Comparison of ENCODE assay signal across 16 cellular contexts in the genomic region with DNA sequence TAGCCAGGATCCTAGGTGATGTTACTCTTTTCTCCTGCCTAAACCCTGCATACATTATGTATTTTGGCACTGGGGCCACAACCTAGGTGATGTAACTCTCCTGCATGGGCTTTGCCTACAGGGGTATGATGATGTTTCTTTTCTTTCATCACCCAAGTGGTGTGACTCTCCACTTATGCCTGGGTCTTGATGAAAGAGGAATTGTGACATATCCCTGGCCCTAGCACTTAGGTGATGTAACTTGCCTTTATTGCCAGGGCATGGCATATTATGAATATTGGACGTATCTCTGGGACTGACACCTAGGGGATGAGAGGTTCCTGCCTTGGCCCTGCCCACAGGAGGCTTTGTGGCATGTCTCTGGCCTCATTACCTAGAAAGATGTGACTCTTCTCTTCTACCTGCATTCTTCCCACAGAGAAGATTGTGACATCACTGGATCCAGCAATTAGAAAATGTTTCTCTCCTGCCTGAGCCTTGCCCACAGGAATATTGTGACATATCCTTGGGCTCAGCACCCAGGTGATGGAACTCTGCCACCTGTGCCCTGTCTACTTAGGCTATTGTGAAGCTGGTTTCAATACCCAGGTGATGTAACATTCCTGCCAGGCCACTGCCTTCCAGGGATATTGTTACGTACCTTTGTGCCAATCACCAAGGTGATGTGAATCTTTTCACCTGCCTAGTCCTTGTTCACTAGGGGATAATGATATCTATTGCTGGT. TPM values are rescaled to one million over a fixed set of nuclear protein-coding genes. Genes with fewer than 3 reads are reported as not detected.
A peak's percentile ranks its signal among the peaks of the same experiment; 100 is the strongest.
DNase-seq lines count a peak whose midpoint lies in the region; ATAC-seq and TF ChIP-seq lines count a peak whose summit lies in the region.
"Had no signal": no experiment of that assay in that cellular context is flagged by ENCODE, and none has a peak within 500 bp of the region (broad histone marks: within the 10 kb centered on the region; RNA-seq: fewer than 3 reads in every experiment).

No MANE protein-coding gene starts in this region.

- no peak overlapping the region for H3K23ac ChIP-seq in trophoblast cell (ENCODE audit: low read length)

- H3K36me3 ChIP-seq in mammary epithelial cell (ENCODE audit: insufficient read depth, low read length) (no peaks in the 10 kb centered on the region), trophoblast cell (ENCODE audit: control insufficient read depth in 1 of 2, insufficient read depth in 2 of 2, low read length in 2 of 2) (peaks cover 12 to 54% of the 10 kb centered on the region in 2 experiments)

- in situ Hi-C loops in mammary epithelial cell (cut with MboI; ENCODE audit: low sequenced_read_pairs in 2 of 2), result loop anchor here (25.0 kb wide), 1 partner anchor 522 kb away; no protein-coding TSS in a partner anchor

- H3K27me3 Mint-ChIP-seq in activated naive CD4-positive, alpha-beta T cell treated with anti-CD3 and anti-CD28 coated beads, Interleukin-2, amount 50 U/mL, for 24 hours, result no peaks in the 10 kb centered on the region

- H2BK5ac ChIP-seq in trophoblast cell (ENCODE audit: low read depth, low read length, poor library complexity), result no peak overlapping the region

- H3K4me3 ChIP-seq in mammary epithelial cell (replicated peaks in 1 of 3; ENCODE audit: insufficient read depth in 1 of 3, low read depth in 2 of 3, low read length in 3 of 3), result no peak overlapping the region
- H3K4me3 ChIP-seq in trophoblast cell (ENCODE audit: low read depth, low read length), result no peak overlapping the region
- H3K4me3 ChIP-seq: A549 had no signal

- H4K20me1 ChIP-seq in mammary epithelial cell (ENCODE audit: insufficient read depth, low read length), result no peaks in the 10 kb centered on the region

- no peaks in the 10 kb centered on the region for H3K27me3 ChIP-seq in mammary epithelial cell (ENCODE audit: insufficient read depth, low read length)
- no peaks in the 10 kb centered on the region for H3K27me3 ChIP-seq in trophoblast cell (ENCODE audit: insufficient read depth, low read length)

- no peak for DNase-seq in activated naive CD4-positive, alpha-beta T cell treated with Interleukin-2 at 50 U/mL for 16 hours
- DNase-seq in NCI-H2196 treated with DMSO at 0.1 percent for 48 hours (lab: John Stamatoyannopoulos, UW; ENCODE audit: unreplicated experiment), result peak; percentile 26
- no peak for DNase-seq in mammary epithelial cell
- DNase-seq in trophoblast cell, result peak; percentile 69 to 76
- DNase-seq in kidney glomerular epithelial cell (lab: John Stamatoyannopoulos, UW), result no peak
- DNase-seq in stimulated activated naive CD8-positive, alpha-beta T cell treated with anti-CD3 and anti-CD28 coated beads, Interleukin-15, Interleukin-2, amounts not matched to agents 100 U/mL and 50 U/mL, for 24 hours, result no peak
- no peak for DNase-seq in NCI-H146 treated with DMSO at 0.1 percent for 48 hours (lab: John Stamatoyannopoulos, UW; ENCODE audit: unreplicated experiment)
- DNase-seq: HFFc6, MM.1S, NCI-H1105, NCI-H187, NCI-H82, SIG-M5 had no signal

- intact Hi-C loops in mammary epithelial cell (cut with micrococcal nuclease), result loop anchor here (10.0 kb wide), 3 partner anchors 285 to 535 kb away; no protein-coding TSS in a partner anchor

- H3K36me3 Mint-ChIP-seq in activated naive CD4-positive, alpha-beta T cell treated with anti-CD3 and anti-CD28 coated beads, Interleukin-2, amount 50 U/mL, for 24 hours, result peaks cover 26% of the 10 kb centered on the region

- H2AK5ac ChIP-seq in trophoblast cell (ENCODE audit: low read length), result no peak overlapping the region

- H3K4me1 Mint-ChIP-seq in activated naive CD4-positive, alpha-beta T cell treated with anti-CD3 and anti-CD28 coated beads, Interleukin-2, amount 50 U/mL, for 24 hours, result no peaks in the 10 kb centered on the region

- no peak overlapping the region for H2BK120ac ChIP-seq in trophoblast cell (ENCODE audit: insufficient read depth, low read length, poor library complexity)

- H3K9me3 Mint-ChIP-seq in activated naive CD4-positive, alpha-beta T cell treated with anti-CD3 and anti-CD28 coated beads, Interleukin-2, amount 50 U/mL, for 24 hours, result no peaks in the 10 kb centered on the region
- H3K9me3 Mint-ChIP-seq: HFFc6 had no signal

- no peak overlapping the region for H4K91ac ChIP-seq in trophoblast cell (ENCODE audit: low read depth, low read length)

- H3K4me1 ChIP-seq in mammary epithelial cell (ENCODE audit: insufficient read depth, low read length) (peaks cover 13% of the 10 kb centered on the region), trophoblast cell (ENCODE audit: control insufficient read depth in 1 of 2, insufficient read depth in 2 of 2, low read length in 2 of 2) (no peaks in the 10 kb centered on the region)

- no peaks in the 10 kb centered on the region for H3K9me3 ChIP-seq in mammary epithelial cell (replicated peaks; ENCODE audit: insufficient read depth, low read length)
- H3K9me3 ChIP-seq in trophoblast cell (ENCODE audit: insufficient read depth, low read depth, low read length), result no peaks in the 10 kb centered on the region

- 40% methylated on average over 1 of the region's 2 CpGs for WGBS in mammary epithelial cell (ENCODE audit: low coverage, missing lambda C conversion rate)
- no CpG with 5 or more reads among the region's 2 CpGs for WGBS in trophoblast cell (ENCODE audit: extremely low coverage, insufficient coverage, insufficient read length)

- dilution Hi-C loops in mammary epithelial cell (cut with HindIII; ENCODE audit: low sequenced_read_pairs), result no loop called here

- H2AFZ ChIP-seq in mammary epithelial cell (ENCODE audit: low read depth, low read length) (no peak overlapping the region), trophoblast cell (ENCODE audit: insufficient read depth, low read length, poor library complexity) (no peak overlapping the region)

- H3K27ac Mint-ChIP-seq in activated naive CD4-positive, alpha-beta T cell treated with anti-CD3 and anti-CD28 coated beads, Interleukin-2, amount 50 U/mL, for 24 hours, result peak overlapping the region; percentile 53
- H3K27ac Mint-ChIP-seq: HFFc6 had no signal

- no peak overlapping the region for H4K8ac ChIP-seq in trophoblast cell (ENCODE audit: low read depth, low read length)

- TF ChIP-seq CTCF in mammary epithelial cell (conservative IDR thresholded peaks at IDR 0.05 in 1 of 2, IDR thresholded peaks at IDR 0.05 in 1 of 2; ENCODE audit: extremely low read depth in 1 of 2, insufficient read depth in 1 of 2, low read depth in 1 of 2, low read length in 2 of 2), result no peak

- H3K79me2 ChIP-seq in mammary epithelial cell (ENCODE audit: insufficient read depth, low read length) (no peaks in the 10 kb centered on the region), trophoblast cell (ENCODE audit: control insufficient read depth, insufficient read depth, low read length, poor library complexity) (no peaks in the 10 kb centered on the region)

- H3K4me2 ChIP-seq in mammary epithelial cell (ENCODE audit: insufficient read depth, low read depth, low read length) (no peak overlapping the region), trophoblast cell (ENCODE audit: low read length) (no peak overlapping the region)
- H3K4me2 ChIP-seq: A549 had no signal

- BruUV-seq in mammary epithelial cell (replicated peaks; lab: Mats Ljungman, UMichigan), result no TSS peak

- H3K4ac ChIP-seq in trophoblast cell (ENCODE audit: low read depth, low read length), result no peak overlapping the region

- H2BK12ac ChIP-seq in trophoblast cell (ENCODE audit: low read length), result no peak overlapping the region

- H3K18ac ChIP-seq in trophoblast cell (ENCODE audit: low read length), result no peak overlapping the region

- CTCF ChIA-PET in mammary epithelial cell (lab: Charles Lee; ENCODE audit: low non-redundant PET), result no interaction called here

- H4K12ac ChIP-seq in trophoblast cell (ENCODE audit: low read depth, low read length), result no peak overlapping the region

- ATAC-seq in stimulated activated naive CD8-positive, alpha-beta T cell treated with anti-CD3 and anti-CD28 coated beads, Interleukin-15, Interleukin-2, amounts not matched to agents 100 U/mL and 50 U/mL, for 24 hours, result no peak
- ATAC-seq: A549 had no signal

- no peaks in the 10 kb centered on the region for H3K79me1 ChIP-seq in trophoblast cell (ENCODE audit: low read length)

- H3K9ac ChIP-seq in mammary epithelial cell (ENCODE audit: insufficient read depth, low read length) (no peak overlapping the region), trophoblast cell (ENCODE audit: low read length) (no peak overlapping the region)

- peak overlapping the region; percentile 50 for H3K27ac ChIP-seq in mammary epithelial cell (ENCODE audit: insufficient read depth, low read depth, low read length)
- no peak overlapping the region for H3K27ac ChIP-seq in trophoblast cell (ENCODE audit: low read depth, low read length)
- H3K27ac ChIP-seq: A549, C4-2B had no signal

- H3K14ac ChIP-seq in trophoblast cell (ENCODE audit: low read length), result no peak overlapping the region

- H3K4me3 Mint-ChIP-seq in activated naive CD4-positive, alpha-beta T cell treated with anti-CD3 and anti-CD28 coated beads, Interleukin-2, amount 50 U/mL, for 24 hours, result no peak overlapping the region
- H3K4me3 Mint-ChIP-seq: HFFc6 had no signal

RNA-seq across cellular contexts. Expression of a gene that starts 27.3 kb away (rescaled TPM):
- 10 to 100 TPM in 1 of 2 donors, 1 to 10 TPM in 1; 7.4 to 18.3 TPM for total RNA-seq in mammary epithelial cell
- polyA plus RNA-seq in mammary epithelial cell, result 3.7 TPM
- 3.8 TPM for polyA minus RNA-seq in mammary epithelial cell
- 15.1 and 16.5 TPM in 2 replicates for polyA plus RNA-seq in trophoblast cell (2013)

Comparison
In these comparisons a context has a peak if more than half of its experiments do, and no peak if none do; other contexts are left out.
1. DNase-seq: peak in NCI-H2196 treated with DMSO at 0.1 percent for 48 hours (single experiment) and trophoblast cell (2 of 2); none in activated naive CD4-positive, alpha-beta T cell treated with Interleukin-2 at 50 U/mL for 16 hours (single experiment), mammary epithelial cell (single experiment), kidney glomerular epithelial cell (single experiment), stimulated activated naive CD8-positive, alpha-beta T cell treated with anti-CD3 and anti-CD28 coated beads, Interleukin-15, Interleukin-2, amounts not matched to agents 100 U/mL and 50 U/mL, for 24 hours (single experiment) and NCI-H146 treated with DMSO at 0.1 percent for 48 hours (single experiment).